In genomic region chr2:216056739-216057138, GRCh38 we compare ENCODE assay signal across 10 cellular contexts. TPM values are rescaled to one million over a fixed set of nuclear protein-coding genes. Genes with fewer than 3 reads are reported as not detected.
DNase-seq lines count a peak whose midpoint lies in the region; ATAC-seq, FAIRE-seq and TF ChIP-seq lines count a peak whose summit lies in the region.
"Had no signal": no experiment of that assay in that cellular context is flagged by ENCODE, and none has a peak within 500 bp of the region (broad histone marks: within the 10 kb centered on the region; RNA-seq: fewer than 3 reads in every experiment).

No MANE protein-coding gene starts in this region.

- TF ChIP-seq POLR2A in GM12891 (IDR thresholded peaks at IDR 0.05; ENCODE audit: low read depth, low read length) = no peak
- TF ChIP-seq POLR2A in testis (IDR thresholded peaks at IDR 0.05) = no peak

- H3K27ac ChIP-seq in WERI-Rb-1 (no peak overlapping the region), testis (no peak overlapping the region)

- TF ChIP-seq CTCF in WERI-Rb-1 (IDR thresholded peaks at IDR 0.05; ENCODE audit: low read depth, low read length) = no peak
- TF ChIP-seq CTCF in testis (IDR thresholded peaks at IDR 0.05) = no peak

- H3K36me3 ChIP-seq in WERI-Rb-1 (peaks cover 6% of the 10 kb centered on the region; the same call in 1 of the 2 replicates), testis (ENCODE audit: low read depth, missing control alignments) (no peaks in the 10 kb centered on the region)

- intact Hi-C loops in left colon (cut with DNase I, micrococcal nuclease) = no loop called here
- intact Hi-C loops in left cardiac atrium (cut with DNase I) = no loop called here
- intact Hi-C loops in testis (cut with DNase I; ENCODE audit: low total_unique reads) = no loop called here

- peak; percentile 47 for FAIRE-seq in GM12891 (lab: Jason Lieb, UNC)

- H3K27me3 ChIP-seq in WERI-Rb-1 (ENCODE audit: insufficient read depth, low read depth, severe bottlenecking) = no peaks in the 10 kb centered on the region
- H3K27me3 ChIP-seq in testis = no peaks in the 10 kb centered on the region

- DNase-seq in GM12891 (ENCODE audit: insufficient read length, low spot score) = no peak
- no peak for DNase-seq in left colon
- DNase-seq in WERI-Rb-1 = no peak
- no peak for DNase-seq in left cardiac atrium
- no peak for DNase-seq in testis
- no peak for DNase-seq in NCI-H446 (lab: John Stamatoyannopoulos, UW)
- DNase-seq: retina had no signal

- H3K9me3 ChIP-seq in WERI-Rb-1 (ENCODE audit: severe bottlenecking) (no peaks in the 10 kb centered on the region), testis (no peaks in the 10 kb centered on the region)

- no peaks in the 10 kb centered on the region for H3K4me1 ChIP-seq in testis

- ATAC-seq in GM21367 (IDR thresholded peaks at IDR 0.05; ENCODE audit: unreplicated experiment) = peak; percentile 25
- peak; percentile 54 for ATAC-seq in HG03432 (IDR thresholded peaks at IDR 0.05; ENCODE audit: unreplicated experiment)
- ATAC-seq in left colon = peak; percentile 77
- no peak for ATAC-seq in left cardiac atrium
- ATAC-seq: Panc1 had no signal

- H3K4me3 ChIP-seq in WERI-Rb-1 (ENCODE audit: low read depth, low read length) (no peak overlapping the region), testis (no peak overlapping the region)

- WGBS in testis, 2 donors = 70 to 78% methylated on average over 3 of the region's 3 CpGs

TF ChIP-seq in GM12891, 5 proteins besides CTCF, POLR2A, EP300 and RAD21:
- TF ChIP-seq TAF1 (IDR thresholded peaks at IDR 0.05; ENCODE audit: low read depth, low read length) (no peak), POLR2AphosphoS5 (IDR thresholded peaks at IDR 0.05; ENCODE audit: low read depth, low read length) (no peak), POU2F2 (IDR thresholded peaks at IDR 0.05; ENCODE audit: low read depth, low read length) (no peak), SPI1 (IDR thresholded peaks at IDR 0.05; ENCODE audit: low read depth, low read length) (no peak), PAX5 (IDR thresholded peaks at IDR 0.05; ENCODE audit: insufficient read depth, low read length, severe bottlenecking) (no peak)

RNA-seq across cellular contexts. Expression of gene PECR, which starts 24.9 kb away (rescaled TPM):
- 18.7 TPM for polyA plus RNA-seq in GM12891 (2012; ENCODE audit: low read depth, missing spikeins)
- 10 to 100 TPM; 20.2 to 26.6 TPM for total RNA-seq in left colon
- 10 to 100 TPM in 1 of 2 donors, 1 to 10 TPM in 1; 5.9 to 14.6 TPM for total RNA-seq in left cardiac atrium
- total RNA-seq in testis = 1 to 10 TPM; 3.0 to 4.0 TPM
- polyA plus RNA-seq in testis (ENCODE audit: insufficient read depth, low read depth, low replicate concordance) = 3.0 TPM

RNA-seq across cellular contexts. Expression of gene TMEM169, which starts 25.0 kb away (rescaled TPM):
- polyA plus RNA-seq in GM12891 (2012; ENCODE audit: low read depth, missing spikeins) = 0.32 TPM
- total RNA-seq in left colon (under 1 TPM; 0.22 to 0.37 TPM), left cardiac atrium (under 1 TPM; 0.13 to 0.27 TPM), testis (under 1 TPM; 0.31 to 0.37 TPM)
- 1.0 TPM for polyA plus RNA-seq in testis (ENCODE audit: insufficient read depth, low read depth, low replicate concordance)

RNA-seq across cellular contexts. Expression of gene MREG, which starts 43.4 kb away (rescaled TPM):
- 24.3 TPM for polyA plus RNA-seq in GM12891 (2012; ENCODE audit: low read depth, missing spikeins)
- total RNA-seq in left colon (10 to 100 TPM in 1 of 2 donors, 1 to 10 TPM in 1; 8.9 to 12.4 TPM), left cardiac atrium (1 to 10 TPM; 1.1 to 1.3 TPM), testis (1 to 10 TPM; 4.3 to 5.2 TPM)
- polyA plus RNA-seq in testis (ENCODE audit: insufficient read depth, low read depth, low replicate concordance) = 3.0 TPM

RNA-seq across cellular contexts. Expression of gene XRCC5, which starts 52.4 kb away (rescaled TPM):
- 218 TPM for polyA plus RNA-seq in GM12891 (2012; ENCODE audit: low read depth, missing spikeins)
- total RNA-seq in left colon (100 to 1,000 TPM; 163 to 189 TPM), left cardiac atrium (100 to 1,000 TPM; 114 to 148 TPM), testis (100 to 1,000 TPM; 132 to 133 TPM)
- polyA plus RNA-seq in testis (ENCODE audit: insufficient read depth, low read depth, low replicate concordance) = 145 TPM

Comparison
In these comparisons a context has a peak if more than half of its experiments do, and no peak if none do; other contexts are left out.
1. ATAC-seq: peak in GM21367 (single experiment), HG03432 (single experiment) and left colon (single experiment); none in left cardiac atrium (0 of 2).